Comparison of ENCODE assay signal across 2 cellular contexts in genomic region chr6:30922447-30922852, GRCh38.
TF ChIP-seq lines count a peak whose summit lies in the region.

No MANE protein-coding gene starts in this region.

TF ChIP-seq in SK-N-SH, 30 proteins besides CTCF, POLR2A, EP300 and RAD21:
- TF ChIP-seq FOSL2 (IDR thresholded peaks at IDR 0.05; ENCODE audit: borderline replicate concordance, low read depth) (0 out of 2 replicates have a peak, but pooled peaks have one; percentile 14), NFIC (IDR thresholded peaks at IDR 0.05; ENCODE audit: borderline replicate concordance) (no peak)

TF ChIP-seq in SK-N-SH treated with all-trans-retinoic acid at 6 μM for 48 hours, 23 proteins besides CTCF, POLR2A, EP300 and RAD21:
- no peak for TF ChIP-seq ARNTL (CRISPR knock-in tag; IDR thresholded peaks at IDR 0.05; ENCODE audit: borderline replicate concordance, low read depth)
- TF ChIP-seq SNAI2 (CRISPR knock-in tag; IDR thresholded peaks at IDR 0.05): no peak
- TF ChIP-seq ZC3H10 (CRISPR knock-in tag; IDR thresholded peaks at IDR 0.05): no peak
- TF ChIP-seq TCF4 (CRISPR knock-in tag; IDR thresholded peaks at IDR 0.05; ENCODE audit: borderline replicate concordance): no peak
- TF ChIP-seq ZNF565 (CRISPR knock-in tag; conservative IDR thresholded peaks at IDR 0.05; ENCODE audit: low read depth): no peak
- no peak for TF ChIP-seq TOX (CRISPR knock-in tag; IDR thresholded peaks at IDR 0.05; ENCODE audit: borderline replicate concordance)
- no peak for TF ChIP-seq TSHZ2 (CRISPR knock-in tag; IDR thresholded peaks at IDR 0.05)
- no peak for TF ChIP-seq ESRRG (CRISPR knock-in tag; IDR thresholded peaks at IDR 0.05)
- TF ChIP-seq RARB (CRISPR knock-in tag; IDR thresholded peaks at IDR 0.05): no peak
- TF ChIP-seq, protein P1, sequence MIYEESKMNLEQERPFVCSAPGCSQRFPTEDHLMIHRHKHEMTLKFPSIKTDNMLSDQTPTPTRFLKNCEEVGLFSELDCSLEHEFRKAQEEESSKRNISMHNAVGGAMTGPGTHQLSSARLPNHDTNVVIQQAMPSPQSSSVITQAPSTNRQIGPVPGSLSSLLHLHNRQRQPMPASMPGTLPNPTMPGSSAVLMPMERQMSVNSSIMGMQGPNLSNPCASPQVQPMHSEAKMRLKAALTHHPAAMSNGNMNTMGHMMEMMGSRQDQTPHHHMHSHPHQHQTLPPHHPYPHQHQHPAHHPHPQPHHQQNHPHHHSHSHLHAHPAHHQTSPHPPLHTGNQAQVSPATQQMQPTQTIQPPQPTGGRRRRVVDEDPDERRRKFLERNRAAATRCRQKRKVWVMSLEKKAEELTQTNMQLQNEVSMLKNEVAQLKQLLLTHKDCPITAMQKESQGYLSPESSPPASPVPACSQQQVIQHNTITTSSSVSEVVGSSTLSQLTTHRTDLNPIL (CRISPR knock-in tag; IDR thresholded peaks at IDR 0.05; ENCODE audit: low read depth): no peak
- no peak for TF ChIP-seq GLIS3 (CRISPR knock-in tag; IDR thresholded peaks at IDR 0.05)
- TF ChIP-seq PATZ1 (CRISPR knock-in tag; IDR thresholded peaks at IDR 0.05; ENCODE audit: borderline replicate concordance): no peak
TF ChIP-seq in SK-N-SH treated with all-trans-retinoic acid at 6 μM for 48 hours: peak in this region for 0.
